In the genomic region with DNA sequence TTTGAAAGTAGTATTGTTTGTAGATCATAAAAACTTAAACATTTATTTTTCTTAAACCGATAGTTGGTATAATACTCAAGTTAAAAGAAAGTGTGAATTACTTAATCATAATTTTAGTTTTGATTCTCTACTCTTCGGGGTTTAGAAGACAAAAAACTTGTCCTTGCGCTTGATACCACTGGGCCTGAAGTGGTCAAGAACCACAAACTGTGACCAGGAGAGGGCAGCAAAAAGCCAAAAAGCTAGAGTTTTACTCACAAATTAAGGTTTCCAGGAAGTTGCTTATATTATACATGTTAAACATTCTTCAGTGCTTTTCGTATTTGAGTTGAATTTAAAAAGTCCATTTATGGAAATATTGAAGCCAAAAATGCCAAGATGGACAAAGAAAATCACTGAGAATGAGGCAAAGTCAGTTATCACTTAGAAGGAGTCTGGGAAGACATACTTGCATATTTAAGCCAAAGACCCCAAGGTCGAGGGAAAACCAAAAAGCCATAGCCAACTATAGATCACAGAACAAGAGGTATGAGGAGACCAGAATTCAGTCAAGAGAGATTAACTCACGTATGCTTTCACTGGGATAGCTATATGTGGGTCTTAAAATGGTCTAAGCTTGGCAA, we compare ENCODE assay signal across 8 cellular contexts. TPM values are rescaled to one million over a fixed set of nuclear protein-coding genes. Genes with fewer than 3 reads are reported as not detected.
DNase-seq lines count a peak whose midpoint lies in the region; ATAC-seq, FAIRE-seq and TF ChIP-seq lines count a peak whose summit lies in the region.

No MANE protein-coding gene starts in this region.

- no peak overlapping the region for H3K27ac Mint-ChIP-seq in activated naive CD8-positive, alpha-beta T cell treated with anti-CD3 and anti-CD28 coated beads for 36 hours

- H3K4me1 Mint-ChIP-seq in activated T-cell treated with anti-CD3 and anti-CD28 coated beads, Interleukin-2, amount 50 U/mL, for 4 hours (ENCODE audit: low read depth) = no peaks in the 10 kb centered on the region
- no peaks in the 10 kb centered on the region for H3K4me1 Mint-ChIP-seq in activated naive CD8-positive, alpha-beta T cell treated with anti-CD3 and anti-CD28 coated beads for 36 hours

- H3K4me3 Mint-ChIP-seq in activated T-cell treated with anti-CD3 and anti-CD28 coated beads, Interleukin-2, amount 50 U/mL, for 4 hours = no peak overlapping the region
- no peak overlapping the region for H3K4me3 Mint-ChIP-seq in activated naive CD8-positive, alpha-beta T cell treated with anti-CD3 and anti-CD28 coated beads for 36 hours

- no peak overlapping the region for H2AFZ ChIP-seq in HepG2 (ENCODE audit: low read length)

- H3K36me3 Mint-ChIP-seq in activated T-cell treated with anti-CD3 and anti-CD28 coated beads, Interleukin-2, amount 50 U/mL, for 4 hours (ENCODE audit: insufficient read depth) = peaks cover 10% of the 10 kb centered on the region
- H3K36me3 Mint-ChIP-seq in activated naive CD8-positive, alpha-beta T cell treated with anti-CD3 and anti-CD28 coated beads for 36 hours = peaks cover 8% of the 10 kb centered on the region

- WGBS in HepG2 (ENCODE audit: low lambda C conversion rate) = 69% methylated on average over 6 of the region's 6 CpGs

- TF ChIP-seq CTCF in HepG2 (CRISPR knock-in tag; IDR thresholded peaks at IDR 0.05) = peak; percentile 62

- no TSS peak for BruUV-seq in HepG2 (replicated peaks; lab: Mats Ljungman, UMichigan)

- peak; percentile 24 to 32 for DNase-seq in activated T-cell treated with anti-CD3 and anti-CD28 coated beads, Interleukin-2, amount 50 U/mL, for 48 hours
- no peak for DNase-seq in activated T-cell treated with anti-CD3 and anti-CD28 coated beads, Interleukin-2, amount 50 U/mL, for 4 hours
- DNase-seq in M059J (ENCODE audit: low read depth) = peak; percentile 43
- DNase-seq in activated naive CD8-positive, alpha-beta T cell treated with anti-CD3 and anti-CD28 coated beads for 36 hours = peak; percentile 8
- DNase-seq in HepG2 (ENCODE audit: low spot score) = peak; percentile 24
- DNase-seq in DMS153 treated with DMSO at 0.1 percent for 48 hours (lab: John Stamatoyannopoulos, UW; ENCODE audit: unreplicated experiment) = no peak
- DNase-seq in NCI-H2081 treated with DMSO at 0.1 percent for 48 hours (lab: John Stamatoyannopoulos, UW) = no peak
- DNase-seq in amniotic stem cell (lab: John Stamatoyannopoulos, UW) = no peak

- H3K27me3 Mint-ChIP-seq in activated T-cell treated with anti-CD3 and anti-CD28 coated beads, Interleukin-2, amount 50 U/mL, for 4 hours (ENCODE audit: low read depth) = no peaks in the 10 kb centered on the region
- H3K27me3 Mint-ChIP-seq in activated naive CD8-positive, alpha-beta T cell treated with anti-CD3 and anti-CD28 coated beads for 36 hours = no peaks in the 10 kb centered on the region

- H3K4me1 ChIP-seq in HepG2 (ENCODE audit: insufficient read depth, low read length) = no peaks in the 10 kb centered on the region

- no peak for TF ChIP-seq POLR2A in HepG2 (IDR thresholded peaks at IDR 0.05; ENCODE audit: insufficient read depth in 1 of 2, low read depth in 2 of 2, low read length in 2 of 2)

- intact Hi-C loops in HepG2 (cut with micrococcal nuclease; ENCODE audit: unreplicated experiment) = loop anchor here (1.0 kb wide), 2 partner anchors 580 to 689 kb away; no protein-coding TSS in a partner anchor

- H3K36me3 ChIP-seq in HepG2 (replicated peaks in 1 of 2; ENCODE audit: control insufficient read depth in 1 of 2, insufficient read depth in 2 of 2, low read length in 2 of 2) = no peaks in the 10 kb centered on the region

- no peak overlapping the region for H3K9ac ChIP-seq in HepG2 (ENCODE audit: insufficient read depth, low read depth, low read length)

- peak; percentile 71 for FAIRE-seq in HepG2 (lab: Jason Lieb, UNC)

- no peaks in the 10 kb centered on the region for H3K9me3 ChIP-seq in HepG2 (ENCODE audit: low read length)

- H3K79me2 ChIP-seq in HepG2 (ENCODE audit: insufficient read depth, low read length) = no peaks in the 10 kb centered on the region

- no peaks in the 10 kb centered on the region for H3K27me3 ChIP-seq in HepG2 (ENCODE audit: control insufficient read depth in 1 of 2, insufficient read depth in 2 of 2, low read length in 2 of 2)

- no peak for TF ChIP-seq EP300 in HepG2 (IDR thresholded peaks at IDR 0.05; ENCODE audit: low read depth in 2 of 2, low read length in 2 of 2)
- no peak for TF ChIP-seq EP300 in HepG2 (CRISPR knock-in tag; IDR thresholded peaks at IDR 0.05; ENCODE audit: borderline replicate concordance)

- H3K27ac ChIP-seq in HepG2 (ENCODE audit: extremely low read length, insufficient read depth, low read length) = no peak overlapping the region

- TF ChIP-seq RAD21 in HepG2 (CRISPR knock-in tag; IDR thresholded peaks at IDR 0.05) = no peak

- H3K9me3 Mint-ChIP-seq in activated T-cell treated with anti-CD3 and anti-CD28 coated beads, Interleukin-2, amount 50 U/mL, for 4 hours = no peaks in the 10 kb centered on the region
- H3K9me3 Mint-ChIP-seq in activated naive CD8-positive, alpha-beta T cell treated with anti-CD3 and anti-CD28 coated beads for 36 hours = no peaks in the 10 kb centered on the region

- CTCF ChIA-PET in HepG2 (lab: Yijun Ruan, JAX; ENCODE audit: low intra/inter-chr PET ratio, low total read pairs) = interaction anchor here (1.7 kb wide), 1 partner anchor 689 kb away, joined by 12 read pairs; no protein-coding TSS in a partner anchor

- H3K4me3 ChIP-seq in HepG2 (replicated peaks in 1 of 3; ENCODE audit: insufficient read depth in 1 of 3, low read depth in 2 of 3, low read length in 3 of 3) = no peak overlapping the region

- in situ Hi-C loops in HepG2 (cut with HindIII; ENCODE audit: extremely low pct_ligation_motif_present, low pct_unique_long_range_greater_than_20kb) = no loop called here

- no peak for ATAC-seq in activated T-cell treated with anti-CD3 and anti-CD28 coated beads, Interleukin-2, amount 50 U/mL, for 4 hours
- ATAC-seq in HepG2 = peak; percentile 73

- no peak overlapping the region for H3K4me2 ChIP-seq in HepG2 (ENCODE audit: low read depth, low read length)

- POLR2A ChIA-PET in HepG2 (lab: Yijun Ruan, JAX) = no interaction called here

- H4K20me1 ChIP-seq in HepG2 (ENCODE audit: insufficient read depth, low read length) = no peaks in the 10 kb centered on the region

RNA-seq across cellular contexts. Expression of gene EFCAB7, which starts 34.2 kb away (rescaled TPM):
- 1 to 10 TPM; 4.3 to 6.9 (median 6.8) TPM for total RNA-seq in activated T-cell treated with anti-CD3 and anti-CD28 coated beads, Interleukin-2, amount 50 U/mL, for 4 hours
- 5.1 and 6.9 TPM in 2 replicates for total RNA-seq in M059J (2014; rRNA removed; shearing (Covaris generic))
- 1 to 10 TPM; 5.9 to 6.9 TPM for total RNA-seq in activated naive CD8-positive, alpha-beta T cell treated with anti-CD3 and anti-CD28 coated beads for 36 hours
- total RNA-seq in HepG2 (2016; rRNA removed; fragmentation: Illumina TruSeq; extraction: Trizol) = 5.4 and 7.6 TPM in 2 replicates
- total RNA-seq in HepG2 (2016; cell fraction: cytosol; rRNA removed; fragmentation: Illumina TruSeq; extraction: Trizol; ENCODE audit: low read depth) = 1.6 TPM in 2 replicates
- 5.7 and 5.8 TPM in 2 replicates for total RNA-seq in HepG2 (2016; cell fraction: insoluble cytoplasmic fraction; rRNA removed; fragmentation: Illumina TruSeq; extraction: Trizol)
- 2.0 and 2.2 TPM in 2 replicates for total RNA-seq in HepG2 (2016; cell fraction: membrane; rRNA removed; fragmentation: Illumina TruSeq; extraction: Trizol)
- total RNA-seq in HepG2 (2016; cell fraction: nucleus; rRNA removed; fragmentation: Illumina TruSeq; extraction: Trizol) = 8.2 and 9.5 TPM in 2 replicates
- polyA plus RNA-seq in HepG2 (2011; rRNA removed) = 1.5 and 1.7 TPM in 2 replicates
- 0.44 and 1.1 TPM in 2 replicates for polyA plus RNA-seq in HepG2 (2011; cell fraction: cytosol; rRNA removed)
- 1.2 and 2.0 TPM in 2 replicates for polyA plus RNA-seq in HepG2 (2011; cell fraction: nucleus; rRNA removed)
- 1.6 and 3.2 TPM in 2 replicates for polyA plus RNA-seq in HepG2 (2012)
- 0.26 and 0.45 TPM in 2 replicates for polyA plus RNA-seq in HepG2 (2016; cell fraction: cytosol; fragmentation: Illumina TruSeq; extraction: Trizol; ENCODE audit: low read depth)
- 5.3 and 7.3 TPM in 2 replicates for polyA plus RNA-seq in HepG2 (2016; cell fraction: insoluble cytoplasmic fraction; fragmentation: Illumina TruSeq; extraction: Trizol; ENCODE audit: low read depth)
- 0.61 and 0.64 TPM in 2 replicates for polyA plus RNA-seq in HepG2 (2016; cell fraction: membrane; fragmentation: Illumina TruSeq; extraction: Trizol; ENCODE audit: low read depth)
- polyA plus RNA-seq in HepG2 (2016; cell fraction: nucleus; fragmentation: Illumina TruSeq; extraction: Trizol; ENCODE audit: insufficient read depth, low read depth) = 8.0 and 9.1 TPM in 2 replicates
- 0.44 and 1.8 TPM in 2 replicates for polyA minus RNA-seq in HepG2 (2011; rRNA and poly(A)+ RNA removed; ENCODE audit: low replicate concordance)
- polyA minus RNA-seq in HepG2 (2011; cell fraction: cytosol; rRNA and poly(A)+ RNA removed) = 0.79 and 1.5 TPM in 2 replicates
- polyA minus RNA-seq in HepG2 (2011; cell fraction: nucleus; rRNA and poly(A)+ RNA removed) = 4.7 and 7.9 TPM in 2 replicates

RNA-seq across cellular contexts. Expression of gene ITGB3BP, which starts 34.5 kb away (rescaled TPM):
- 10 to 100 TPM; 29.7 to 33.8 (median 32.9) TPM for total RNA-seq in activated T-cell treated with anti-CD3 and anti-CD28 coated beads, Interleukin-2, amount 50 U/mL, for 4 hours
- 63.0 and 69.4 TPM in 2 replicates for total RNA-seq in M059J (2014; rRNA removed; shearing (Covaris generic))
- total RNA-seq in activated naive CD8-positive, alpha-beta T cell treated with anti-CD3 and anti-CD28 coated beads for 36 hours = 10 to 100 TPM; 60.2 to 60.8 TPM
- 46.5 and 66.3 TPM in 2 replicates for total RNA-seq in HepG2 (2016; rRNA removed; fragmentation: Illumina TruSeq; extraction: Trizol)
- 13.7 and 15.5 TPM in 2 replicates for total RNA-seq in HepG2 (2016; cell fraction: cytosol; rRNA removed; fragmentation: Illumina TruSeq; extraction: Trizol; ENCODE audit: low read depth)
- total RNA-seq in HepG2 (2016; cell fraction: insoluble cytoplasmic fraction; rRNA removed; fragmentation: Illumina TruSeq; extraction: Trizol) = 46.1 and 68.7 TPM in 2 replicates
- 21.5 and 26.0 TPM in 2 replicates for total RNA-seq in HepG2 (2016; cell fraction: membrane; rRNA removed; fragmentation: Illumina TruSeq; extraction: Trizol)
- 48.5 and 48.7 TPM in 2 replicates for total RNA-seq in HepG2 (2016; cell fraction: nucleus; rRNA removed; fragmentation: Illumina TruSeq; extraction: Trizol)
- 13.6 and 19.0 TPM in 2 replicates for polyA plus RNA-seq in HepG2 (2011; rRNA removed)
- polyA plus RNA-seq in HepG2 (2011; cell fraction: cytosol; rRNA removed) = 4.5 and 6.6 TPM in 2 replicates
- polyA plus RNA-seq in HepG2 (2011; cell fraction: nucleus; rRNA removed) = 7.7 and 8.5 TPM in 2 replicates
- 16.5 and 28.3 TPM in 2 replicates for polyA plus RNA-seq in HepG2 (2012)
- 11.4 and 12.1 TPM in 2 replicates for polyA plus RNA-seq in HepG2 (2016; cell fraction: cytosol; fragmentation: Illumina TruSeq; extraction: Trizol; ENCODE audit: low read depth)
- polyA plus RNA-seq in HepG2 (2016; cell fraction: insoluble cytoplasmic fraction; fragmentation: Illumina TruSeq; extraction: Trizol; ENCODE audit: low read depth) = 49.2 and 53.3 TPM in 2 replicates
- 18.0 and 19.2 TPM in 2 replicates for polyA plus RNA-seq in HepG2 (2016; cell fraction: membrane; fragmentation: Illumina TruSeq; extraction: Trizol; ENCODE audit: low read depth)
- 40.4 and 43.6 TPM in 2 replicates for polyA plus RNA-seq in HepG2 (2016; cell fraction: nucleus; fragmentation: Illumina TruSeq; extraction: Trizol; ENCODE audit: insufficient read depth, low read depth)
- 3.5 and 10.2 TPM in 2 replicates for polyA minus RNA-seq in HepG2 (2011; rRNA and poly(A)+ RNA removed; ENCODE audit: low replicate concordance)
- 1.8 and 4.3 TPM in 2 replicates for polyA minus RNA-seq in HepG2 (2011; cell fraction: cytosol; rRNA and poly(A)+ RNA removed)
- 42.3 and 45.4 TPM in 2 replicates for polyA minus RNA-seq in HepG2 (2011; cell fraction: nucleus; rRNA and poly(A)+ RNA removed)

RNA-seq across cellular contexts. Expression of gene PGM1, which starts 35.7 kb away (rescaled TPM):
- total RNA-seq in activated T-cell treated with anti-CD3 and anti-CD28 coated beads, Interleukin-2, amount 50 U/mL, for 4 hours = 10 to 100 TPM; 21.0 to 25.6 (median 23.8) TPM
- 101 and 119 TPM in 2 replicates for total RNA-seq in M059J (2014; rRNA removed; shearing (Covaris generic))
- total RNA-seq in activated naive CD8-positive, alpha-beta T cell treated with anti-CD3 and anti-CD28 coated beads for 36 hours = 10 to 100 TPM; 45.3 to 46.1 TPM
- total RNA-seq in HepG2 (2016; rRNA removed; fragmentation: Illumina TruSeq; extraction: Trizol) = 105 and 122 TPM in 2 replicates
- total RNA-seq in HepG2 (2016; cell fraction: cytosol; rRNA removed; fragmentation: Illumina TruSeq; extraction: Trizol; ENCODE audit: low read depth) = 59.3 and 60.5 TPM in 2 replicates
- 107 TPM in 2 replicates for total RNA-seq in HepG2 (2016; cell fraction: insoluble cytoplasmic fraction; rRNA removed; fragmentation: Illumina TruSeq; extraction: Trizol)
- 105 and 112 TPM in 2 replicates for total RNA-seq in HepG2 (2016; cell fraction: membrane; rRNA removed; fragmentation: Illumina TruSeq; extraction: Trizol)
- 52.5 and 58.8 TPM in 2 replicates for total RNA-seq in HepG2 (2016; cell fraction: nucleus; rRNA removed; fragmentation: Illumina TruSeq; extraction: Trizol)
- 49.2 and 51.6 TPM in 2 replicates for polyA plus RNA-seq in HepG2 (2011; rRNA removed)
- polyA plus RNA-seq in HepG2 (2011; cell fraction: cytosol; rRNA removed) = 49.9 and 50.0 TPM in 2 replicates
- 21.6 and 21.7 TPM in 2 replicates for polyA plus RNA-seq in HepG2 (2011; cell fraction: nucleus; rRNA removed)
- polyA plus RNA-seq in HepG2 (2012) = 99.6 and 140 TPM in 2 replicates
- polyA plus RNA-seq in HepG2 (2016; cell fraction: cytosol; fragmentation: Illumina TruSeq; extraction: Trizol; ENCODE audit: low read depth) = 57.2 and 57.6 TPM in 2 replicates
- polyA plus RNA-seq in HepG2 (2016; cell fraction: insoluble cytoplasmic fraction; fragmentation: Illumina TruSeq; extraction: Trizol; ENCODE audit: low read depth) = 89.8 and 107 TPM in 2 replicates
- polyA plus RNA-seq in HepG2 (2016; cell fraction: membrane; fragmentation: Illumina TruSeq; extraction: Trizol; ENCODE audit: low read depth) = 68.6 and 74.3 TPM in 2 replicates
- polyA plus RNA-seq in HepG2 (2016; cell fraction: nucleus; fragmentation: Illumina TruSeq; extraction: Trizol; ENCODE audit: insufficient read depth, low read depth) = 44.1 and 47.6 TPM in 2 replicates
- polyA minus RNA-seq in HepG2 (2011; rRNA and poly(A)+ RNA removed; ENCODE audit: low replicate concordance) = 39.4 and 62.3 TPM in 2 replicates
- polyA minus RNA-seq in HepG2 (2011; cell fraction: cytosol; rRNA and poly(A)+ RNA removed) = 49.2 and 52.4 TPM in 2 replicates
- 48.6 and 52.9 TPM in 2 replicates for polyA minus RNA-seq in HepG2 (2011; cell fraction: nucleus; rRNA and poly(A)+ RNA removed)

Comparison
In these comparisons a context has a peak if more than half of its experiments do, and no peak if none do; other contexts are left out.
1. DNase-seq: peak in activated T-cell treated with anti-CD3 and anti-CD28 coated beads, Interleukin-2, amount 50 U/mL, for 48 hours (2 of 2), M059J (single experiment), activated naive CD8-positive, alpha-beta T cell treated with anti-CD3 and anti-CD28 coated beads for 36 hours (single experiment) and HepG2 (single experiment); none in activated T-cell treated with anti-CD3 and anti-CD28 coated beads, Interleukin-2, amount 50 U/mL, for 4 hours (single experiment), DMS153 treated with DMSO at 0.1 percent for 48 hours (single experiment), NCI-H2081 treated with DMSO at 0.1 percent for 48 hours (single experiment) and amniotic stem cell (single experiment).